19 cellular contexts compared by ENCODE assay signal in genomic region chr16:7090628-7091115, GRCh38.
DNase-seq lines count a peak whose midpoint lies in the region; ATAC-seq and TF ChIP-seq lines count a peak whose summit lies in the region.
"Had no signal": no experiment of that assay in that cellular context is flagged by ENCODE, and none has a peak within 500 bp of the region (broad histone marks: within the 10 kb centered on the region; RNA-seq: fewer than 3 reads in every experiment).

No MANE protein-coding gene starts in this region.

- H3K4me1 Mint-ChIP-seq in endodermal cell (peaks cover 29% of the 10 kb centered on the region), neural progenitor cell (peaks cover 81% of the 10 kb centered on the region)
- H3K4me1 Mint-ChIP-seq: B cell had no signal

- peak; percentile 31 for ATAC-seq in Right ventricle myocardium superior (ENCODE audit: poor library complexity)
- no peak for ATAC-seq in activated naive CD4-positive, alpha-beta T cell treated with anti-CD3 and anti-CD28 coated beads, Interleukin-2, amount 50 U/mL, for 72 hours
- ATAC-seq: CD8-positive, alpha-beta T cell had no signal

- DNase-seq in Right ventricle myocardium superior (no peak), cardiac septum (ENCODE audit: low spot score) (no peak), H7 (peak; percentile 22), endodermal cell (peak; percentile 52), neural progenitor cell (ENCODE audit: low spot score) (peak; percentile 77), germinal center (ENCODE audit: low spot score) (no peak), NCI-H69 (lab: John Stamatoyannopoulos, UW) (no peak)
- no peak for DNase-seq in activated naive CD4-positive, alpha-beta T cell treated with anti-CD3 and anti-CD28 coated beads, Interleukin-2, amount 50 U/mL, for 72 hours (ENCODE audit: low spot score in 2 of 2)
- DNase-seq: CD8-positive, alpha-beta T cell; COR-L47; DMS 273 treated with DMSO at 0.1 percent for 48 hours; DMS53; DND-41; EL; GM23248; H9; IMR-90 had no signal

- H4K20me1 ChIP-seq in neural progenitor cell (ENCODE audit: low read depth), result peaks cover 15% of the 10 kb centered on the region
- H4K20me1 ChIP-seq: BLaER1 treated with 17β-estradiol and CSF1 and Interleukin-3, amounts not matched to agents 10 nM and 100 nM had no signal

- no peak overlapping the region for H3K27ac Mint-ChIP-seq in endodermal cell
- H3K27ac Mint-ChIP-seq in neural progenitor cell, result no peak overlapping the region
- no peak overlapping the region for H3K27ac Mint-ChIP-seq in activated naive CD4-positive, alpha-beta T cell treated with anti-CD3 and anti-CD28 coated beads, Interleukin-2, amount 50 U/mL, for 72 hours
- H3K27ac Mint-ChIP-seq: B cell; CD8-positive, alpha-beta T cell; H9 had no signal

- H3K36me3 Mint-ChIP-seq in endodermal cell (ENCODE audit: low read depth) (no peaks in the 10 kb centered on the region), neural progenitor cell (no peaks in the 10 kb centered on the region)
- peaks cover 6% of the 10 kb centered on the region in 2 donors for H3K36me3 Mint-ChIP-seq in activated naive CD4-positive, alpha-beta T cell treated with anti-CD3 and anti-CD28 coated beads, Interleukin-2, amount 50 U/mL, for 72 hours
- H3K36me3 Mint-ChIP-seq: CD8-positive, alpha-beta T cell had no signal

- peaks cover 29% of the 10 kb centered on the region for H3F3A ChIP-seq in neural progenitor cell (ENCODE audit: low read depth)

- H3K36me3 ChIP-seq in H7 (replicated peaks; ENCODE audit: control insufficient read depth, insufficient read depth, low read length) (no peaks in the 10 kb centered on the region), endodermal cell (ENCODE audit: control insufficient read depth, insufficient read depth, low read length) (no peaks in the 10 kb centered on the region), neural progenitor cell (no peaks in the 10 kb centered on the region)
- H3K36me3 ChIP-seq: BLaER1 treated with 17β-estradiol and CSF1 and Interleukin-3, amounts not matched to agents 10 nM and 100 nM had no signal

- H3K9me3 Mint-ChIP-seq in endodermal cell (no peaks in the 10 kb centered on the region), neural progenitor cell (no peaks in the 10 kb centered on the region)
- H3K9me3 Mint-ChIP-seq in activated naive CD4-positive, alpha-beta T cell treated with anti-CD3 and anti-CD28 coated beads, Interleukin-2, amount 50 U/mL, for 72 hours, result peaks cover 18 to 25% of the 10 kb centered on the region in 2 donors
- H3K9me3 Mint-ChIP-seq: H9 had no signal

- no peak overlapping the region for H2AFZ ChIP-seq in neural progenitor cell (replicated peaks)
- H2AFZ ChIP-seq: GM23248 had no signal

- no peak overlapping the region for H3K9ac ChIP-seq in endodermal cell (ENCODE audit: extremely low read depth, low read length, poor library complexity, severe bottlenecking)
- H3K9ac ChIP-seq in neural progenitor cell, result no peak overlapping the region
- H3K9ac ChIP-seq: BLaER1 treated with 17β-estradiol and CSF1 and Interleukin-3, amounts not matched to agents 10 nM and 100 nM; GM23248 had no signal

- H3K27ac ChIP-seq in endodermal cell (ENCODE audit: low read depth, low read length) (no peak overlapping the region), neural progenitor cell (peak overlapping the region; percentile 44)
- H3K27ac ChIP-seq: BLaER1 treated with 17β-estradiol and CSF1 and Interleukin-3, amounts not matched to agents 10 nM and 100 nM; GM23248 had no signal

- peaks cover 2% of the 10 kb centered on the region for H3K4me1 ChIP-seq in endodermal cell (ENCODE audit: control insufficient read depth, insufficient read depth, low read length)
- peaks cover 69% of the 10 kb centered on the region for H3K4me1 ChIP-seq in neural progenitor cell

- H3K27me3 Mint-ChIP-seq in endodermal cell (ENCODE audit: insufficient read depth) (peaks cover 91% of the 10 kb centered on the region), neural progenitor cell (ENCODE audit: insufficient read depth, low read depth) (peaks cover 6% of the 10 kb centered on the region)
- H3K27me3 Mint-ChIP-seq: B cell had no signal

- H3K4me2 ChIP-seq in neural progenitor cell, result peak overlapping the region; percentile 66

- intact Hi-C loops in Right ventricle myocardium superior (cut with DNase I) (no loop called here), cardiac septum (cut with DNase I) (no loop called here)

- H3K79me2 ChIP-seq in neural progenitor cell (ENCODE audit: low read depth), result no peaks in the 10 kb centered on the region

- no peak overlapping the region for H3K4me3 Mint-ChIP-seq in endodermal cell
- H3K4me3 Mint-ChIP-seq in neural progenitor cell, result no peak overlapping the region
- H3K4me3 Mint-ChIP-seq: B cell; CD8-positive, alpha-beta T cell; H9 had no signal

- no peaks in the 10 kb centered on the region for H3K27me3 ChIP-seq in H7 (ENCODE audit: control insufficient read depth, insufficient read depth, low read length)
- H3K27me3 ChIP-seq in endodermal cell (ENCODE audit: control insufficient read depth, insufficient read depth, low read length, poor library complexity, severe bottlenecking), result peaks cover 78% of the 10 kb centered on the region
- peaks cover 18% of the 10 kb centered on the region for H3K27me3 ChIP-seq in neural progenitor cell
- H3K27me3 ChIP-seq: BLaER1 treated with 17β-estradiol and CSF1 and Interleukin-3, amounts not matched to agents 10 nM and 100 nM had no signal

- no peak overlapping the region for H3K4me3 ChIP-seq in H7 (ENCODE audit: insufficient read depth, low read depth, low read length)
- no peak overlapping the region for H3K4me3 ChIP-seq in endodermal cell (ENCODE audit: low read length)
- peak overlapping the region; percentile 7 for H3K4me3 ChIP-seq in neural progenitor cell
- H3K4me3 ChIP-seq: BLaER1 treated with 17β-estradiol and CSF1 and Interleukin-3, amounts not matched to agents 10 nM and 100 nM; GM23248 had no signal

- WGBS in endodermal cell (ENCODE audit: insufficient coverage in 1 of 2, insufficient read length in 1 of 2), 2 experiments, result 34 to 36% methylated on average over 6 to 9 of the region's 9 CpGs

- no peaks in the 10 kb centered on the region for H3K9me3 ChIP-seq in endodermal cell (ENCODE audit: control insufficient read depth, low read length)
- H3K9me3 ChIP-seq in neural progenitor cell (ENCODE audit: low read depth), result no peaks in the 10 kb centered on the region
- H3K9me3 ChIP-seq: BLaER1 treated with 17β-estradiol and CSF1 and Interleukin-3, amounts not matched to agents 10 nM and 100 nM had no signal

- TF ChIP-seq CTCF in endodermal cell (conservative IDR thresholded peaks at IDR 0.05) (no peak), neural progenitor cell (IDR thresholded peaks at IDR 0.05) (no peak)

Comparison
In these comparisons a context has a peak if more than half of its experiments do, and no peak if none do; other contexts are left out.
1. DNase-seq: peak in H7 (single experiment), endodermal cell (single experiment) and neural progenitor cell (single experiment); none in Right ventricle myocardium superior (single experiment), cardiac septum (single experiment), germinal center (single experiment), activated naive CD4-positive, alpha-beta T cell treated with anti-CD3 and anti-CD28 coated beads, Interleukin-2, amount 50 U/mL, for 72 hours (0 of 2) and NCI-H69 (single experiment).